Comparison of ENCODE assay signal across 8 cellular contexts in genomic region chr14:71753126-71753830, GRCh38.
DNase-seq lines count a peak whose midpoint lies in the region; ATAC-seq and TF ChIP-seq lines count a peak whose summit lies in the region.

No MANE protein-coding gene starts in this region.

- peak; percentile 61 for DNase-seq in NCI-H1436 treated with DMSO at 0.1 percent for 48 hours (lab: John Stamatoyannopoulos, UW)
- DNase-seq in SW 1271 (lab: John Stamatoyannopoulos, UW), result peak; percentile 10 to 78
- DNase-seq in adrenal gland, result peak; percentile 91 to 98 (median 97)
- peak; percentile 89 to 96 for DNase-seq in heart right ventricle
- peak; percentile 46 for DNase-seq in pulmonary artery endothelial cell (ENCODE audit: low read depth, low spot score)
- peak; percentile 87 to 91 for DNase-seq in uterus

- WGBS in adrenal gland, 4 donors, result 22 to 25% (median 23%) methylated on average over 17 to 21 of the region's 21 CpGs
- 26 to 31% methylated on average over 21 of the region's 21 CpGs for WGBS in heart right ventricle, 2 donors

- ATAC-seq in heart right ventricle (peak; percentile 81 to 94 (median 87)), GM19328 (IDR thresholded peaks at IDR 0.05; ENCODE audit: unreplicated experiment) (no peak)

- no peaks in the 10 kb centered on the region for H3K36me3 ChIP-seq in adrenal gland (replicated peaks in 1 of 2)
- H3K36me3 ChIP-seq in heart right ventricle, result no peaks in the 10 kb centered on the region
- H3K36me3 ChIP-seq in uterus, result no peaks in the 10 kb centered on the region

- H3K4me1 ChIP-seq in adrenal gland (replicated peaks in 1 of 2) (peaks cover 4 to 10% of the 10 kb centered on the region in 2 donors), heart right ventricle (peaks cover 0 to 11% (median 10%) of the 10 kb centered on the region in 9 donors), uterus (no peaks in the 10 kb centered on the region)

- H3K27ac ChIP-seq in adrenal gland (peak overlapping the region in 3 of 5 donors; percentile 55 to 71 (median 66)), heart right ventricle (peak overlapping the region in 1 of 10 donors; percentile 22), uterus (no peak overlapping the region)

- TF ChIP-seq CTCF in GM12872 (IDR thresholded peaks at IDR 0.05; ENCODE audit: insufficient read depth, low read depth, low read length) (peak; percentile 90), adrenal gland (IDR thresholded peaks at IDR 0.05) (peak; percentile 75 to 98 (median 94)), heart right ventricle (IDR thresholded peaks at IDR 0.05) (peak; percentile 81 to 99 (median 95)), uterus (IDR thresholded peaks at IDR 0.05) (peak; percentile 91 to 95 (median 93))

- H3K9me3 ChIP-seq in adrenal gland (replicated peaks in 1 of 3) (peaks cover 0 to 5% (median 0%) of the 10 kb centered on the region in 3 donors), heart right ventricle (peaks cover 0 to 14% (median 6%) of the 10 kb centered on the region in 11 donors), uterus (peaks cover 0 to 9% of the 10 kb centered on the region in 2 donors)

- intact Hi-C loops in adrenal gland (cut with DNase I), result loop anchor here (5.0 to 10.0 kb wide), 2 partner anchors 102 to 611 kb away; no protein-coding TSS in a partner anchor
- intact Hi-C loops in heart right ventricle (cut with DNase I), result loop anchor here (1.0 to 10.0 kb wide), 11 partner anchors 32 to 616 kb away; partner anchors contain the start of gene SIPA1L1 (in 6 of the 10)
- intact Hi-C loops in uterus (cut with DNase I; ENCODE audit: low total_unique reads), result no loop called here

- H3K4me3 ChIP-seq in adrenal gland, result no peak overlapping the region
- peak overlapping the region in 3 of 10 donors; percentile 1 to 24 (median 18) for H3K4me3 ChIP-seq in heart right ventricle
- H3K4me3 ChIP-seq in uterus, result no peak overlapping the region

- H3K27me3 ChIP-seq in adrenal gland (no peaks in the 10 kb centered on the region), heart right ventricle (no peaks in the 10 kb centered on the region), uterus (no peaks in the 10 kb centered on the region)

- TF ChIP-seq POLR2A in adrenal gland (IDR thresholded peaks at IDR 0.05) (no peak), uterus (IDR thresholded peaks at IDR 0.05) (no peak)

Comparison
In these comparisons a context has a peak if more than half of its experiments do, and no peak if none do; other contexts are left out.
1. DNase-seq: peak in every context shown above with its lines; median percentile 97 in adrenal gland; 92 in heart right ventricle; 89 in uterus; 61 in NCI-H1436 treated with DMSO at 0.1 percent for 48 hours; 46 in pulmonary artery endothelial cell; 44 in SW 1271.
2. H3K27ac ChIP-seq: peak in adrenal gland (3 of 5); none in uterus (0 of 2).
3. Peak in every context shown above with its lines, with median percentiles within 50 percentile points of each other: CTCF ChIP-seq.